Comparison of ENCODE assay signal across 1 cellular context in the genomic region with DNA sequence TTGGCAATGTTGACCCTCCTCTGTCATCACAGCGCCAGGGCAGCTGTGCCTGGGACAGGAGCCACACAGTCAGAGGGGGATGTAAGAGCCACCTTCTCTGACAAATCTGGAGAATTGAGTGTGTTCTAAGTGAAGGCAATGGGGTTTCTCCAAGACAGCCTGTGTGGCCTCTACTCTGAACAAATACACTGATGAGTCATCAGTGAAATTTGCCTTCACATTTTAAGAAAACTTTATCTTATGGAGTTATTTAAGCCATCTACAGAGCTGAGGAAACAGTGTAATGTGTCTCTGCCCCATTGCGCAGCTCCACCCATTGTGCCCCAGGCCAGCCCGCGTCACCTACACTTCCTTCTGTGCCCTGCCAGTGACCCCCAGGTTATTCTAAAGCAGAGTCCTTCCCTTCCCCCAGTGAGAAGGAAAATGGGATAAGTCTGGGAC.
TF ChIP-seq lines count a peak whose summit lies in the region.

No MANE protein-coding gene starts in this region.

TF ChIP-seq in HepG2, 621 proteins besides CTCF, POLR2A, EP300 and RAD21:
- TF ChIP-seq FOSL2 (CRISPR knock-in tag; IDR thresholded peaks at IDR 0.05) (peak; percentile 24; the same call in 1 of the 2 replicates), TBP (CRISPR knock-in tag; IDR thresholded peaks at IDR 0.05) (no peak)
TF ChIP-seq in HepG2: peak in this region for 1.
